ENCODE assay signal across 12 cellular contexts in genomic region chr11:65491163-65491465, GRCh38. TPM values are rescaled to one million over a fixed set of nuclear protein-coding genes. Genes with fewer than 3 reads are reported as not detected.
DNase-seq lines count a peak whose midpoint lies in the region; ATAC-seq, FAIRE-seq and TF ChIP-seq lines count a peak whose summit lies in the region.
"Had no signal": no experiment of that assay in that cellular context is flagged by ENCODE, and none has a peak within 500 bp of the region (broad histone marks: within the 10 kb centered on the region; RNA-seq: fewer than 3 reads in every experiment).

No MANE protein-coding gene starts in this region.

- H3K36me3 ChIP-seq in HEK293 (ENCODE audit: control insufficient read depth in 2 of 2, insufficient read depth in 1 of 2, low read length in 2 of 2) (no peaks in the 10 kb centered on the region), adrenal gland (replicated peaks in 1 of 2) (no peaks in the 10 kb centered on the region), left lung (no peaks in the 10 kb centered on the region)
- H3K36me3 ChIP-seq in naive thymus-derived CD4-positive, alpha-beta T cell (ENCODE audit: control insufficient read depth in 2 of 3, insufficient read depth in 3 of 3, low read length in 3 of 3): no peaks in the 10 kb centered on the region
- H3K36me3 ChIP-seq: HAP-1 had no signal

- no peaks in the 10 kb centered on the region for H3K9me3 Mint-ChIP-seq in stimulated activated memory B cell treated with anti-CD40 and anti-IgM and Interleukin-4, amounts not matched to agents 10 μg/mL and 1 μg/mL and 100 μg/mL, for 72 hours
- H3K9me3 Mint-ChIP-seq in naive thymus-derived CD4-positive, alpha-beta T cell: no peaks in the 10 kb centered on the region
- H3K9me3 Mint-ChIP-seq: natural killer cell treated with Interleukin-12 subunit alpha and Interleukin-12 subunit beta and Interleukin-15 and Interleukin-18, amount 100 ng/mL, for 72 hours had no signal

- H3K4me3 Mint-ChIP-seq in stimulated activated memory B cell treated with anti-CD40 and anti-IgM and Interleukin-4, amounts not matched to agents 10 μg/mL and 1 μg/mL and 100 μg/mL, for 72 hours: no peak overlapping the region
- peak overlapping the region in 2 of 10 donors; percentile 12 to 21 for H3K4me3 Mint-ChIP-seq in naive thymus-derived CD4-positive, alpha-beta T cell
- H3K4me3 Mint-ChIP-seq: natural killer cell treated with Interleukin-12 subunit alpha and Interleukin-12 subunit beta and Interleukin-15 and Interleukin-18, amount 100 ng/mL, for 72 hours had no signal

- no peaks in the 10 kb centered on the region for H3K27me3 ChIP-seq in adrenal gland
- H3K27me3 ChIP-seq in left lung: no peaks in the 10 kb centered on the region
- no peaks in the 10 kb centered on the region for H3K27me3 ChIP-seq in naive thymus-derived CD4-positive, alpha-beta T cell (ENCODE audit: control insufficient read depth in 2 of 2, insufficient read depth in 2 of 2, low read length in 2 of 2)

- no peak for FAIRE-seq in GM12891 (lab: Jason Lieb, UNC)
- FAIRE-seq: bronchial epithelial cell had no signal

- peak overlapping the region; percentile 62 for H3K27ac ChIP-seq in HEK293 (ENCODE audit: extremely low read depth, low read depth, low read length)
- H3K27ac ChIP-seq in adrenal gland: peak overlapping the region; percentile 95 to 100 (median 99)
- peak overlapping the region; percentile 94 to 99 for H3K27ac ChIP-seq in left lung
- H3K27ac ChIP-seq in naive thymus-derived CD4-positive, alpha-beta T cell (ENCODE audit: low read depth, low read length): no peak overlapping the region

- H3K4me1 Mint-ChIP-seq in stimulated activated memory B cell treated with anti-CD40 and anti-IgM and Interleukin-4, amounts not matched to agents 10 μg/mL and 1 μg/mL and 100 μg/mL, for 72 hours: peaks cover 78% of the 10 kb centered on the region
- peaks cover 20 to 59% (median 31%) of the 10 kb centered on the region in 7 donors for H3K4me1 Mint-ChIP-seq in naive thymus-derived CD4-positive, alpha-beta T cell

- H3K27me3 Mint-ChIP-seq in stimulated activated memory B cell treated with anti-CD40 and anti-IgM and Interleukin-4, amounts not matched to agents 10 μg/mL and 1 μg/mL and 100 μg/mL, for 72 hours: no peaks in the 10 kb centered on the region
- no peaks in the 10 kb centered on the region for H3K27me3 Mint-ChIP-seq in naive thymus-derived CD4-positive, alpha-beta T cell
- H3K27me3 Mint-ChIP-seq: natural killer cell treated with Interleukin-12 subunit alpha and Interleukin-12 subunit beta and Interleukin-15 and Interleukin-18, amount 100 ng/mL, for 72 hours had no signal

- H3K9me3 ChIP-seq in HEK293 (ENCODE audit: control insufficient read depth, insufficient read depth, low read depth, low read length): no peaks in the 10 kb centered on the region
- no peaks in the 10 kb centered on the region for H3K9me3 ChIP-seq in adrenal gland (replicated peaks in 1 of 3)
- no peaks in the 10 kb centered on the region for H3K9me3 ChIP-seq in left lung
- no peaks in the 10 kb centered on the region for H3K9me3 ChIP-seq in naive thymus-derived CD4-positive, alpha-beta T cell (ENCODE audit: control insufficient read depth in 2 of 3, low read length in 3 of 3)
- H3K9me3 ChIP-seq: HAP-1 had no signal

- 50 to 59% (median 58%) methylated on average over 3 of the region's 3 CpGs for WGBS in adrenal gland, 4 donors

- peaks cover 32% of the 10 kb centered on the region for H3K4me1 ChIP-seq in HEK293 (ENCODE audit: control insufficient read depth, insufficient read depth, low read length)
- peaks cover 93 to 97% of the 10 kb centered on the region in 2 donors for H3K4me1 ChIP-seq in adrenal gland (replicated peaks in 1 of 2)
- H3K4me1 ChIP-seq in left lung: peaks cover 83 to 99% of the 10 kb centered on the region in 2 donors
- H3K4me1 ChIP-seq in naive thymus-derived CD4-positive, alpha-beta T cell (ENCODE audit: control insufficient read depth in 2 of 2, insufficient read depth in 2 of 2, low read length in 2 of 2): peaks cover under 1 to 11% of the 10 kb centered on the region in 2 donors

- peak overlapping the region; percentile 95 for H3K27ac Mint-ChIP-seq in stimulated activated memory B cell treated with anti-CD40 and anti-IgM and Interleukin-4, amounts not matched to agents 10 μg/mL and 1 μg/mL and 100 μg/mL, for 72 hours
- peak overlapping the region in 1 of 9 donors; percentile 38 for H3K27ac Mint-ChIP-seq in naive thymus-derived CD4-positive, alpha-beta T cell

- ATAC-seq in left lung (no peak), GM21825 (IDR thresholded peaks at IDR 0.05; ENCODE audit: unreplicated experiment) (no peak)
- ATAC-seq in stimulated activated memory B cell treated with anti-CD40 and anti-IgM and Interleukin-4, amounts not matched to agents 10 μg/mL and 1 μg/mL and 100 μg/mL, for 72 hours: no peak
- no peak for ATAC-seq in naive thymus-derived CD4-positive, alpha-beta T cell
- ATAC-seq: natural killer cell treated with Interleukin-12 subunit alpha and Interleukin-12 subunit beta and Interleukin-15 and Interleukin-18, amount 100 ng/mL, for 72 hours; stimulated activated naive CD8-positive, alpha-beta T cell treated with anti-CD3 and anti-CD28 coated beads, Interleukin-15, Interleukin-2, amounts not matched to agents 100 U/mL and 50 U/mL, for 24 hours had no signal

- intact Hi-C loops in adrenal gland (cut with DNase I): loop anchor here in 1 of 2 donors (2.0 kb wide), 1 partner anchor 18 kb away; no protein-coding TSS in a partner anchor
- intact Hi-C loops in left lung (cut with DNase I): no loop called here
- intact Hi-C loops in naive thymus-derived CD4-positive, alpha-beta T cell (cut with micrococcal nuclease): loop anchor here in 1 of 2 donors (10.0 kb wide), 1 partner anchor 794 kb away; the partner anchor contains the start of gene YIF1A

- no peak overlapping the region for H3K4me3 ChIP-seq in HEK293 (ENCODE audit: low read depth, low read length)
- H3K4me3 ChIP-seq in adrenal gland: no peak overlapping the region
- no peak overlapping the region for H3K4me3 ChIP-seq in left lung
- no peak overlapping the region for H3K4me3 ChIP-seq in naive thymus-derived CD4-positive, alpha-beta T cell (ENCODE audit: low read length)
- H3K4me3 ChIP-seq: HAP-1 had no signal

- TF ChIP-seq CTCF in HEK293 (tag by site-specific recombination; IDR thresholded peaks at IDR 0.05) (no peak), adrenal gland (IDR thresholded peaks at IDR 0.05) (no peak), left lung (IDR thresholded peaks at IDR 0.05) (no peak)

- H3K36me3 Mint-ChIP-seq in stimulated activated memory B cell treated with anti-CD40 and anti-IgM and Interleukin-4, amounts not matched to agents 10 μg/mL and 1 μg/mL and 100 μg/mL, for 72 hours: no peaks in the 10 kb centered on the region
- peaks cover 0 to 1% (median 0%) of the 10 kb centered on the region in 5 donors for H3K36me3 Mint-ChIP-seq in naive thymus-derived CD4-positive, alpha-beta T cell
- H3K36me3 Mint-ChIP-seq: natural killer cell treated with Interleukin-12 subunit alpha and Interleukin-12 subunit beta and Interleukin-15 and Interleukin-18, amount 100 ng/mL, for 72 hours had no signal

- DNase-seq in adrenal gland (peak in 3 of 7 donors; percentile 29 to 41 (median 37)), left lung (no peak), GM12891 (ENCODE audit: insufficient read length, low spot score) (no peak), GOT3 (lab: John Stamatoyannopoulos, UW) (no peak)
- DNase-seq in naive thymus-derived CD4-positive, alpha-beta T cell: no peak

- CTCF ChIA-PET in HEK293 (lab: Yijun Ruan, JAX): interaction anchor here (0.6 to 1.4 kb wide), 5 partner anchors 12 to 161 kb away, joined by 3 to 8 read pairs (median 5); no protein-coding TSS in a partner anchor
- CTCF ChIA-PET in naive thymus-derived CD4-positive, alpha-beta T cell (lab: Charles Lee): interaction anchor here (0.6 kb wide), 1 partner anchor 1804 kb away, joined by 4 read pairs; no protein-coding TSS in a partner anchor

- POLR2A ChIA-PET in HEK293 (lab: Yijun Ruan, JAX): interaction anchor here (0.7 to 28.2 kb wide), 7 partner anchors 11 to 109 kb away, joined by 3 to 1129 read pairs (median 6); partner anchors contain the start of genes MALAT1 and NEAT1
- POLR2A ChIA-PET in naive thymus-derived CD4-positive, alpha-beta T cell (lab: Charles Lee): interaction anchor here (7.6 to 27.5 kb wide), 3 partner anchors 13 to 71 kb away, joined by 122 to 2591 read pairs (median 702); partner anchors contain the start of genes MALAT1 and NEAT1

- TF ChIP-seq POLR2A in adrenal gland (IDR thresholded peaks at IDR 0.05): no peak
- TF ChIP-seq POLR2A in GM12891 (IDR thresholded peaks at IDR 0.05; ENCODE audit: low read depth, low read length): no peak

TF ChIP-seq in HEK293, 187 proteins besides CTCF, POLR2A, EP300 and RAD21:
- no peak for TF ChIP-seq KLF7 (tag by site-specific recombination; IDR thresholded peaks at IDR 0.05; ENCODE audit: borderline replicate concordance)
TF ChIP-seq in HEK293: peak in this region for 0.

TF ChIP-seq in GM12891, 5 proteins besides CTCF, POLR2A, EP300 and RAD21:
- TF ChIP-seq PAX5 (IDR thresholded peaks at IDR 0.05; ENCODE audit: insufficient read depth, low read length, severe bottlenecking) (no peak), POU2F2 (IDR thresholded peaks at IDR 0.05; ENCODE audit: low read depth, low read length) (no peak), POLR2AphosphoS5 (IDR thresholded peaks at IDR 0.05; ENCODE audit: low read depth, low read length) (no peak), TAF1 (IDR thresholded peaks at IDR 0.05; ENCODE audit: low read depth, low read length) (no peak), SPI1 (IDR thresholded peaks at IDR 0.05; ENCODE audit: low read depth, low read length) (no peak)

RNA-seq across cellular contexts. Expression of gene MALAT1, which starts 7.7 kb away (rescaled TPM):
- total RNA-seq in adrenal gland: over 10,000 TPM in 5 of 8 donors, 1,000 to 10,000 TPM in 3; 5,921 to 17,143 (median 10,900) TPM
- 1,000 to 10,000 TPM in 1 of 3 donors, 100 to 1,000 TPM in 2; 237 to 9,519 (median 973) TPM for polyA plus RNA-seq in adrenal gland
- total RNA-seq in left lung: over 10,000 TPM; 12,400 to 15,875 TPM
- over 10,000 TPM in 4 of 5 experiments, 1,000 to 10,000 TPM in 1; 8,375 to 32,234 (median 31,408) TPM for total RNA-seq in naive thymus-derived CD4-positive, alpha-beta T cell
- polyA plus RNA-seq in naive thymus-derived CD4-positive, alpha-beta T cell: 1,000 to 10,000 TPM in 1 of 2 donors, 100 to 1,000 TPM in 1; 734 to 5,106 TPM
- polyA plus RNA-seq in GM12891 (2012; ENCODE audit: low read depth, missing spikeins): 839 TPM

RNA-seq across cellular contexts. Expression of gene SCYL1, which starts 33.8 kb away (rescaled TPM):
- total RNA-seq in adrenal gland (100 to 1,000 TPM; 105 to 240 (median 145) TPM), left lung (10 to 100 TPM; 81.2 to 82.5 TPM)
- polyA plus RNA-seq in adrenal gland: 100 to 1,000 TPM in 2 of 3 donors, 10 to 100 TPM in 1; 52.3 to 395 (median 329) TPM
- 10 to 100 TPM; 63.2 to 79.8 (median 70.4) TPM for total RNA-seq in naive thymus-derived CD4-positive, alpha-beta T cell
- 10 to 100 TPM; 27.0 to 69.1 TPM for polyA plus RNA-seq in naive thymus-derived CD4-positive, alpha-beta T cell
- 33.4 TPM for polyA plus RNA-seq in GM12891 (2012; ENCODE audit: low read depth, missing spikeins)
